Comparison of ENCODE assay signal across 8 cellular contexts in the genomic region with DNA sequence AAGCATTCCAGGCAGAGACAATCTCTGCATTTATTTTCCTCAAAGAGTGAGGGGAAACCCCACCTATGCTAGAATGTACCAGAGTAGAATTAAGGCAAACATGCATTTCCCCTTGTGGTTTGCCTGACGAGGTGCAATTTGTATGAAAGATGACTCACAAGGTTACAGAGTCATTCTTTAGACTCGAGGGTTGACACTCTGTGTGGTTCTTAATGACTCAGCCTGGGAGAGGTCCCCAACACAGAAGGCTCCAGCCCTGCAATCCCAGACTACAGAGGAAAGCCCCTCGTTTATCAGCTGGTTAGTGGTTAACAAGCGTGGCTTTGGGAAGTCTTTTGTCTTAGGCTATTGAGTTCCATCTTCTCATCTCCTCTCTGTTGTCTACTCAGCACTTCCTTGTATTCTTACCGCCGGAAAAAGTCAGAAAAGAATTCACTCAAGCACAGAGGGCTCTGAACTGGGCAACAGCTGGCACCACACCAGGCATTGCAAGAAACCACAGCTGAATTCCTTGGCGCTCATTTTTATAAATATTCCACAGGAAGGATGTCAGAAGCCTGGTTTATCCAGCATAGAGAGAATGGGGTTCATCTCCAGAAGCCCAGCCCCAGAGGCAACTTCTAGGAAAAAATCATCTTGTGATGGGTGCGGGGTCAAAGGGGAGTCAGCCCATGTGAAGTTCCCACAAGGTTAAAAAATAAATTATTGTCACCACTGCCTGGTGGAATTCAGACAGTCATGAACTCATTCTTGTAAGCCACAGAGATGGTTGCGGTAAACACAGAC. TPM values are rescaled to one million over a fixed set of nuclear protein-coding genes. Genes with fewer than 3 reads are reported as not detected.
DNase-seq lines count a peak whose midpoint lies in the region; ATAC-seq and TF ChIP-seq lines count a peak whose summit lies in the region.

No MANE protein-coding gene starts in this region.

- H3K27me3 ChIP-seq in gastroesophageal sphincter, result no peaks in the 10 kb centered on the region
- H3K27me3 ChIP-seq in H7 (ENCODE audit: control insufficient read depth, insufficient read depth, low read length), result no peaks in the 10 kb centered on the region

- intact Hi-C loops in sciatic nerve (cut with DNase I), result no loop called here

- TF ChIP-seq EP300 in gastroesophageal sphincter (IDR thresholded peaks at IDR 0.05), result no peak

- TF ChIP-seq CTCF in gastroesophageal sphincter (IDR thresholded peaks at IDR 0.05), result peak; percentile 30 to 70 (median 48)

- ATAC-seq in GM18508 (IDR thresholded peaks at IDR 0.05; ENCODE audit: insufficient read depth, unreplicated experiment), result peak; percentile 98
- peak; percentile 99 for ATAC-seq in HG02798 (IDR thresholded peaks at IDR 0.05; ENCODE audit: poor library complexity, unreplicated experiment)
- peak; percentile 92 for ATAC-seq in gastroesophageal sphincter
- ATAC-seq in sciatic nerve, result peak; percentile 81

- H3K4me3 ChIP-seq in gastroesophageal sphincter, result no peak overlapping the region
- no peak overlapping the region for H3K4me3 ChIP-seq in H7 (ENCODE audit: insufficient read depth, low read depth, low read length)

- H3K4me1 ChIP-seq in gastroesophageal sphincter, result peaks cover 7 to 75% (median 33%) of the 10 kb centered on the region in 3 donors

- peak overlapping the region; percentile 75 to 84 (median 76) for H3K27ac ChIP-seq in gastroesophageal sphincter

- DNase-seq in NCI-H69 (lab: John Stamatoyannopoulos, UW) (peak; percentile 26), sciatic nerve (ENCODE audit: low spot score) (no peak), H7 (no peak), anterior cingulate cortex (lab: John Stamatoyannopoulos, UW) (no peak)
- peak; percentile 58 to 67 for DNase-seq in activated T-cell treated with anti-CD3 and anti-CD28 coated beads, Interleukin-2, amount 50 U/mL, for 48 hours

- peaks cover 0 to 35% of the 10 kb centered on the region in 2 donors for H3K36me3 ChIP-seq in gastroesophageal sphincter
- H3K36me3 ChIP-seq in H7 (replicated peaks; ENCODE audit: control insufficient read depth, insufficient read depth, low read length), result no peaks in the 10 kb centered on the region; the same call in 1 of the 2 replicates

- no peak for TF ChIP-seq POLR2A in gastroesophageal sphincter (IDR thresholded peaks at IDR 0.05)

- WGBS in gastroesophageal sphincter (ENCODE audit: low coverage in 1 of 2), 2 donors, result 16 to 33% methylated on average over 3 to 9 of the region's 9 CpGs

- H3K9me3 ChIP-seq in gastroesophageal sphincter, result no peaks in the 10 kb centered on the region

RNA-seq across cellular contexts. Expression of a gene that starts 24.4 kb away (rescaled TPM):
- total RNA-seq in gastroesophageal sphincter (1,000 to 10,000 TPM in 2 of 4 donors, 100 to 1,000 TPM in 2; 585 to 1,262 (median 942) TPM), sciatic nerve (34.5 TPM)
- total RNA-seq in H7 (2014; rRNA removed; shearing (Covaris generic)), result 14.5 and 17.2 TPM in 2 replicates

Comparison
In these comparisons a context has a peak if more than half of its experiments do, and no peak if none do; other contexts are left out.
1. DNase-seq: peak in NCI-H69 (single experiment) and activated T-cell treated with anti-CD3 and anti-CD28 coated beads, Interleukin-2, amount 50 U/mL, for 48 hours (2 of 2); none in sciatic nerve (single experiment), H7 (single experiment) and anterior cingulate cortex (0 of 58).
2. RNA of a gene that starts 24.4 kb away (total RNA-seq): 585 to 1,262 TPM in gastroesophageal sphincter; 34.5 TPM in sciatic nerve (single experiment) and 14.5 to 17.2 TPM in H7; every median in the first group is over 10 times any median in the second.
3. Peak in every context shown above with its lines, with median percentiles within 50 percentile points of each other: ATAC-seq.